In the genomic region with DNA sequence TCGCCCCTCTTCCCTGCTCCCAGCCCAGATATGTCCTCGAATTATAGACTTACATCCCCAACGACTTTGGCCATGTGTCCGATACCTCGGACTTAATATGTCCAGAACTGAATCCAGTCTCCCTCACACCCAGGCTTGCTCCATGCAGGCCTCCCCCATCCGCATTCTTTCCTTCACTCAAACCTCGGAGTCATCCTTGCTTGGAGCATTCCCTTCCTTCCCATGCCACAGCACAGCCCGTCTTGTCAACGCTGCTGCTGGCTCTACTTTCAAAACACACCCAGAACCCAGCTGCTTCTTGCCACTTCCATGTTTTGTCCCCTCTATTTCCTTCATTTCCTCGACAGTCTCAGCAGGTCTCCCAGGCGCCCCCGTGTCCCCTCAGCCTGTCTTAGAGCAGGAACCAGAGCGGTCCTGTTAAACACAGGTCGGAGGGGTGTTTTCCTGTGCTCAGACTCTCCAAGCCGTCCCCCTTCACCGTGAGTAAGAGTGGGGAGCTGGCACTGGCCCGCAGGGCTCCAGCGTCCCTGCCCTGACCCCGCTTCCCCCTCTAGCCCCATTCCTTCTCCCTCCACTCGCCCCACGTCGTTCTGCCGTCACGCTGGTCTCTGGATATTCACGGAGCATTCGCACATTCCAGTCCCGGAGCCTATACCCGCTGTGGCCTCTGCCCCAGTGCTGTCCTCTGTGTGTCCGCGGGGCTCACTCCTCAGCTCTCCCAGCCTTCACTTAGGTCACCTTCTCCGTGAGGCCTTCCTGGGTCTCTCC, we compare ENCODE assay signal across 1 cellular context.
TF ChIP-seq lines count a peak whose summit lies in the region.

No MANE protein-coding gene starts in this region.

TF ChIP-seq in IMR-90, 13 proteins besides CTCF, POLR2A, EP300 and RAD21:
- TF ChIP-seq MAFK (IDR thresholded peaks at IDR 0.05; ENCODE audit: low read depth, low read length) (no peak), FOS (IDR thresholded peaks at IDR 0.05; ENCODE audit: low read depth, low read length) (no peak), CHD1 (IDR thresholded peaks at IDR 0.05; ENCODE audit: low read depth, low read length) (no peak), SMC3 (IDR thresholded peaks at IDR 0.05; ENCODE audit: low read depth, low read length) (no peak), CEBPB (IDR thresholded peaks at IDR 0.05; ENCODE audit: low read depth, low read length) (no peak), RCOR1 (IDR thresholded peaks at IDR 0.05; ENCODE audit: insufficient replicate concordance, low read length) (no peak), BHLHE40 (IDR thresholded peaks at IDR 0.05; ENCODE audit: low read depth, low read length) (no peak), RFX5 (IDR thresholded peaks at IDR 0.05; ENCODE audit: low read depth, low read length) (no peak), MXI1 (IDR thresholded peaks at IDR 0.05; ENCODE audit: borderline replicate concordance, low read depth, low read length) (no peak), NFE2L2 (IDR thresholded peaks at IDR 0.05; ENCODE audit: low read depth, low read length) (no peak), MAZ (IDR thresholded peaks at IDR 0.05; ENCODE audit: borderline replicate concordance, low read depth, low read length) (no peak)
- TF ChIP-seq, protein P1, sequence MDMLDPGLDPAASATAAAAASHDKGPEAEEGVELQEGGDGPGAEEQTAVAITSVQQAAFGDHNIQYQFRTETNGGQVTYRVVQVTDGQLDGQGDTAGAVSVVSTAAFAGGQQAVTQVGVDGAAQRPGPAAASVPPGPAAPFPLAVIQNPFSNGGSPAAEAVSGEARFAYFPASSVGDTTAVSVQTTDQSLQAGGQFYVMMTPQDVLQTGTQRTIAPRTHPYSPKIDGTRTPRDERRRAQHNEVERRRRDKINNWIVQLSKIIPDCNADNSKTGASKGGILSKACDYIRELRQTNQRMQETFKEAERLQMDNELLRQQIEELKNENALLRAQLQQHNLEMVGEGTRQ (IDR thresholded peaks at IDR 0.05; ENCODE audit: low read depth, low read length) = no peak
